ENCODE assay signal across 15 cellular contexts in the genomic region with DNA sequence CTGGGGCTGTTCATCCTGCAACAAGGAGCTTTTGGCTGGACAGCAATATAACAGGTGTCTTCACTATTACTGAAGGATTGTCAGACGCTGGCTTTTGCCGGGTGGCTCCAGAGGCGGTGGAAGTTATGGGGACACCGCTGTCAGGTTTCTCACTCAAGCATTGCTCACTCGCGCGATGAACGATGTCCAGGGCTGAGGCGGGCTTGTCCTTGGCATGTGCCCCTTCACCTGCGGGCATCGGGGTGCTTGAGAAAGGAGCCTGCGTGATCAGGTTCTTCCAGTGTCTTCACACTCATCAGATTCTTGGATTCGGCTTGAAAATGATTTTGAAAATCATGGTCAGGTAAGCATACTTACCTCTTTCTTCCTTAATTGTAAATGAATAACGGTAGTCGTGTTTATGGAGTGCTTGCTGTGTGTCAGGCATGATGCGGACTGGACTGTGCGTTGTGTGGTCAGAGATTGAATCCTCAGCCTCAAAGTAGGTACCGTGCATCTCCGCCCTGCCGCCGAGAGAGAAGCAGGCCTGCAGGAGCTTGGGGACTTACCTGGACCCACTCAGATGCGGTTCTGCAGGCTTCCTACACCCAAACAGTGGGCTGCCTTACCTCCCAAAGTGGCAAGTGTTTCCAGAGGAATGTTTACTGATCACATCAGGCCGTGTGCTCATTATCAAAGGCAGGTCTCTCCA. TPM values are rescaled to one million over a fixed set of nuclear protein-coding genes. Genes with fewer than 3 reads are reported as not detected.
DNase-seq lines count a peak whose midpoint lies in the region; ATAC-seq, FAIRE-seq and TF ChIP-seq lines count a peak whose summit lies in the region.
"Had no signal": no experiment of that assay in that cellular context is flagged by ENCODE, and none has a peak within 500 bp of the region (broad histone marks: within the 10 kb centered on the region; RNA-seq: fewer than 3 reads in every experiment).

No MANE protein-coding gene starts in this region.

- H3K27ac ChIP-seq in RWPE2 (ENCODE audit: poor library complexity, severe bottlenecking): peak overlapping the region; percentile 97
- H3K27ac ChIP-seq in mucosa of rectum (ENCODE audit: low read depth in 2 of 2, low read length in 2 of 2): peak overlapping the region; percentile 80 to 97
- H3K27ac ChIP-seq in aorta (ENCODE audit: low read depth in 1 of 2, low read length in 2 of 2): peak overlapping the region; percentile 58 to 70

- peak; percentile 23 for DNase-seq in natural killer cell treated with Interleukin-12 subunit alpha and Interleukin-12 subunit beta and Interleukin-15 and Interleukin-18, amount 100 ng/mL, for 72 hours (ENCODE audit: low spot score)
- DNase-seq in natural killer cell: no peak
- DNase-seq in RWPE2 (ENCODE audit: low spot score): no peak
- DNase-seq in aorta: no peak
- no peak for DNase-seq in midbrain (lab: John Stamatoyannopoulos, UW)
- DNase-seq in urothelium cell line (ENCODE audit: low spot score): no peak
- DNase-seq: activated CD4-positive, alpha-beta memory T cell treated with anti-CD3 and anti-CD28 coated beads, Interleukin-2, amount 10 ng/mL, durations not matched to agents 7 days and 5 days; amygdala; erythroblast; kidney; NCI-H1694; NCI-H524 treated with DMSO at 0.1 percent for 48 hours; OCI-M1 had no signal

- no peaks in the 10 kb centered on the region for H3K4me1 Mint-ChIP-seq in natural killer cell treated with Interleukin-12 subunit alpha and Interleukin-12 subunit beta and Interleukin-15 and Interleukin-18, amount 100 ng/mL, for 72 hours (ENCODE audit: low read depth in 2 of 2)
- no peaks in the 10 kb centered on the region for H3K4me1 Mint-ChIP-seq in natural killer cell
- H3K4me1 Mint-ChIP-seq: activated CD4-positive, alpha-beta memory T cell treated with anti-CD3 and anti-CD28 coated beads, Interleukin-2, amount 10 ng/mL, durations not matched to agents 7 days and 5 days had no signal

- H3K27ac Mint-ChIP-seq in natural killer cell treated with Interleukin-12 subunit alpha and Interleukin-12 subunit beta and Interleukin-15 and Interleukin-18, amount 100 ng/mL, for 72 hours: no peak overlapping the region
- no peak overlapping the region for H3K27ac Mint-ChIP-seq in natural killer cell
- H3K27ac Mint-ChIP-seq: activated CD4-positive, alpha-beta memory T cell treated with anti-CD3 and anti-CD28 coated beads, Interleukin-2, amount 10 ng/mL, durations not matched to agents 7 days and 5 days had no signal

- 81 to 85% methylated on average over 23 of the region's 23 CpGs for WGBS in aorta, 2 donors

- H3K36me3 ChIP-seq in RWPE2 (ENCODE audit: low read depth) (peaks cover 13% of the 10 kb centered on the region), mucosa of rectum (ENCODE audit: control insufficient read depth in 2 of 2, insufficient read depth in 2 of 2, low read length in 2 of 2) (peaks cover 14 to 16% of the 10 kb centered on the region in 2 donors), aorta (ENCODE audit: control insufficient read depth in 1 of 2, insufficient read depth in 2 of 2, low read length in 1 of 2) (no peaks in the 10 kb centered on the region)

- intact Hi-C loops in natural killer cell (cut with micrococcal nuclease) (no loop called here), aorta (cut with DNase I) (no loop called here)

- H3K9me3 ChIP-seq in RWPE2 (ENCODE audit: severe bottlenecking) (no peaks in the 10 kb centered on the region), mucosa of rectum (ENCODE audit: control insufficient read depth in 2 of 2, low read length in 2 of 2) (no peaks in the 10 kb centered on the region), aorta (ENCODE audit: control insufficient read depth, low read length) (no peaks in the 10 kb centered on the region)

- TF ChIP-seq CTCF in natural killer cell (IDR thresholded peaks at IDR 0.05): no peak
- no peak for TF ChIP-seq CTCF in RWPE2 (IDR thresholded peaks at IDR 0.05; ENCODE audit: poor library complexity, severe bottlenecking)

- no peaks in the 10 kb centered on the region for H3K27me3 Mint-ChIP-seq in natural killer cell treated with Interleukin-12 subunit alpha and Interleukin-12 subunit beta and Interleukin-15 and Interleukin-18, amount 100 ng/mL, for 72 hours
- peaks cover under 1 to 3% of the 10 kb centered on the region in 2 donors for H3K27me3 Mint-ChIP-seq in natural killer cell (ENCODE audit: low read depth in 2 of 2)

- H3K36me3 Mint-ChIP-seq in natural killer cell treated with Interleukin-12 subunit alpha and Interleukin-12 subunit beta and Interleukin-15 and Interleukin-18, amount 100 ng/mL, for 72 hours: no peaks in the 10 kb centered on the region
- H3K36me3 Mint-ChIP-seq in natural killer cell: no peaks in the 10 kb centered on the region

- no peak for ATAC-seq in natural killer cell treated with Interleukin-12 subunit alpha and Interleukin-12 subunit beta and Interleukin-15 and Interleukin-18, amount 100 ng/mL, for 72 hours
- no peak for ATAC-seq in natural killer cell
- no peak for ATAC-seq in RWPE2 (ENCODE audit: low read depth)
- ATAC-seq in aorta (ENCODE audit: low FRiP score): no peak
- ATAC-seq in GM21717 (IDR thresholded peaks at IDR 0.05; ENCODE audit: unreplicated experiment): no peak

- no peak overlapping the region for H3K9ac ChIP-seq in mucosa of rectum (ENCODE audit: low read depth in 1 of 2, low read length in 2 of 2)

- no peaks in the 10 kb centered on the region for H3K9me3 Mint-ChIP-seq in natural killer cell treated with Interleukin-12 subunit alpha and Interleukin-12 subunit beta and Interleukin-15 and Interleukin-18, amount 100 ng/mL, for 72 hours
- no peaks in the 10 kb centered on the region for H3K9me3 Mint-ChIP-seq in natural killer cell
- H3K9me3 Mint-ChIP-seq: activated CD4-positive, alpha-beta memory T cell treated with anti-CD3 and anti-CD28 coated beads, Interleukin-2, amount 10 ng/mL, durations not matched to agents 7 days and 5 days had no signal

- no peak for FAIRE-seq in urothelium cell line (lab: Jason Lieb, UNC)
- FAIRE-seq: kidney had no signal

- no peak overlapping the region for H3K4me3 ChIP-seq in RWPE2 (ENCODE audit: severe bottlenecking)
- no peak overlapping the region for H3K4me3 ChIP-seq in mucosa of rectum (ENCODE audit: low read length in 2 of 2)
- H3K4me3 ChIP-seq in aorta (ENCODE audit: low read length in 2 of 2): no peak overlapping the region

- H3K4me1 ChIP-seq in RWPE2 (ENCODE audit: insufficient read depth, poor library complexity, severe bottlenecking): peaks cover 46% of the 10 kb centered on the region
- peaks cover 18 to 34% of the 10 kb centered on the region in 2 donors for H3K4me1 ChIP-seq in mucosa of rectum (ENCODE audit: control insufficient read depth in 2 of 2, insufficient read depth in 2 of 2, low read length in 2 of 2)
- no peaks in the 10 kb centered on the region for H3K4me1 ChIP-seq in aorta (ENCODE audit: control insufficient read depth in 1 of 2, insufficient read depth in 2 of 2, low read length in 2 of 2)

- no peaks in the 10 kb centered on the region for H3K27me3 ChIP-seq in RWPE2 (ENCODE audit: insufficient read depth, poor library complexity, severe bottlenecking)
- H3K27me3 ChIP-seq in mucosa of rectum (ENCODE audit: control insufficient read depth in 2 of 2, insufficient read depth in 2 of 2, low read length in 2 of 2): no peaks in the 10 kb centered on the region
- H3K27me3 ChIP-seq in aorta (ENCODE audit: control insufficient read depth in 1 of 2, insufficient read depth in 2 of 2, low read length in 1 of 2): no peaks in the 10 kb centered on the region

- no peak overlapping the region for H3K4me3 Mint-ChIP-seq in natural killer cell treated with Interleukin-12 subunit alpha and Interleukin-12 subunit beta and Interleukin-15 and Interleukin-18, amount 100 ng/mL, for 72 hours
- no peak overlapping the region for H3K4me3 Mint-ChIP-seq in natural killer cell
- H3K4me3 Mint-ChIP-seq: activated CD4-positive, alpha-beta memory T cell treated with anti-CD3 and anti-CD28 coated beads, Interleukin-2, amount 10 ng/mL, durations not matched to agents 7 days and 5 days had no signal

RNA-seq across cellular contexts. Expression of a gene that starts 18.3 kb away (rescaled TPM):
- 10 to 100 TPM; 35.9 to 40.4 TPM for total RNA-seq in natural killer cell treated with Interleukin-12 subunit alpha and Interleukin-12 subunit beta and Interleukin-15 and Interleukin-18, amount 100 ng/mL, for 72 hours
- total RNA-seq in natural killer cell (10 to 100 TPM; 39.4 to 55.4 (median 47.0) TPM), aorta (10 to 100 TPM; 92.8 to 95.2 TPM)
- 100 to 1,000 TPM in 1 of 2 donors, 10 to 100 TPM in 1; 37.9 to 143 TPM for polyA plus RNA-seq in aorta

RNA-seq across cellular contexts. Expression of a gene that starts 34.1 kb away (rescaled TPM):
- total RNA-seq in natural killer cell treated with Interleukin-12 subunit alpha and Interleukin-12 subunit beta and Interleukin-15 and Interleukin-18, amount 100 ng/mL, for 72 hours: 10 to 100 TPM; 24.9 to 58.7 TPM
- 10 to 100 TPM; 36.4 to 43.1 (median 41.4) TPM for total RNA-seq in natural killer cell
- total RNA-seq in aorta: 10 to 100 TPM; 68.8 to 69.8 TPM
- polyA plus RNA-seq in aorta: 100 to 1,000 TPM in 1 of 2 donors, 10 to 100 TPM in 1; 25.5 to 111 TPM
